ENCODE assay signal across 14 cellular contexts in genomic region chr17:80418589-80418988, GRCh38. TPM values are rescaled to one million over a fixed set of nuclear protein-coding genes. Genes with fewer than 3 reads are reported as not detected.
A peak's percentile ranks its signal among the peaks of the same experiment; 100 is the strongest.
DNase-seq lines count a peak whose midpoint lies in the region; ATAC-seq and TF ChIP-seq lines count a peak whose summit lies in the region.
"Had no signal": no experiment of that assay in that cellular context is flagged by ENCODE, and none has a peak within 500 bp of the region (broad histone marks: within the 10 kb centered on the region; RNA-seq: fewer than 3 reads in every experiment).

No MANE protein-coding gene starts in this region.

- H3K27me3 ChIP-seq in left ventricle myocardium inferior (ENCODE audit: low read depth) (no peaks in the 10 kb centered on the region), adipocyte (replicated peaks; ENCODE audit: control insufficient read depth, insufficient read depth, low read length) (no peaks in the 10 kb centered on the region)

- H3K36me3 Mint-ChIP-seq in nephron (ENCODE audit: low read depth) = peaks cover 21% of the 10 kb centered on the region

- H3K4me3 Mint-ChIP-seq in nephron = peak overlapping the region in 2 of 3 experiments; percentile 90 to 95
- H3K4me3 Mint-ChIP-seq: GM23338 had no signal

- intact Hi-C loops in left cardiac atrium (cut with DNase I) = no loop called here
- intact Hi-C loops in left ventricle myocardium inferior (cut with micrococcal nuclease) = no loop called here

- H3K4me1 ChIP-seq in left ventricle myocardium inferior (peaks cover 51% of the 10 kb centered on the region), adipocyte (ENCODE audit: control insufficient read depth, insufficient read depth, low read length) (peaks cover 15% of the 10 kb centered on the region)

- H3K4me1 Mint-ChIP-seq in nephron = peaks cover 31% of the 10 kb centered on the region

- H3K9me3 Mint-ChIP-seq in nephron = no peaks in the 10 kb centered on the region
- H3K9me3 Mint-ChIP-seq: GM23338 had no signal

- peaks cover 10% of the 10 kb centered on the region for H3K27me3 Mint-ChIP-seq in nephron (ENCODE audit: low read depth)

- peaks cover 18% of the 10 kb centered on the region for H3K36me3 ChIP-seq in left ventricle myocardium inferior
- peaks cover 9% of the 10 kb centered on the region for H3K36me3 ChIP-seq in adipocyte (ENCODE audit: control insufficient read depth, insufficient read depth, low read length, severe bottlenecking)

- DNase-seq in left cardiac atrium (peak; percentile 8), left ventricle myocardium inferior (no peak), adipocyte (ENCODE audit: low read depth) (peak; percentile 7), NCI-H1694 (lab: John Stamatoyannopoulos, UW) (no peak), NCI-H2227 treated with DMSO at 0.1 percent for 48 hours (lab: John Stamatoyannopoulos, UW) (no peak)
- DNase-seq: 8988T, AML-193, Calu3, DMS 273 treated with DMSO at 0.1 percent for 48 hours had no signal

- no peak overlapping the region for H3K9ac ChIP-seq in adipocyte (ENCODE audit: low read length)
- H3K9ac ChIP-seq: BLaER1 had no signal

- no peak for TF ChIP-seq CTCF in left ventricle myocardium inferior (IDR thresholded peaks at IDR 0.05; ENCODE audit: borderline replicate concordance)
- TF ChIP-seq CTCF in nephron (IDR thresholded peaks at IDR 0.05; ENCODE audit: unreplicated experiment in 3 of 3) = no peak

- no peak overlapping the region for H3K27ac ChIP-seq in left ventricle myocardium inferior (replicated peaks)
- H3K27ac ChIP-seq: BLaER1 had no signal

- H3K4me3 ChIP-seq in left ventricle myocardium inferior (no peak overlapping the region), adipocyte (ENCODE audit: low read length) (no peak overlapping the region)
- H3K4me3 ChIP-seq: BLaER1, GM12878, GM23338 had no signal

- no peak overlapping the region for H3K27ac Mint-ChIP-seq in nephron
- H3K27ac Mint-ChIP-seq: GM23338 had no signal

- no peak for ATAC-seq in left cardiac atrium
- ATAC-seq in HG03432 (IDR thresholded peaks at IDR 0.05; ENCODE audit: unreplicated experiment) = no peak
- ATAC-seq: GM12878, GM23338 had no signal

- H3K9me3 ChIP-seq in left ventricle myocardium inferior (replicated peaks) (no peaks in the 10 kb centered on the region), adipocyte (ENCODE audit: control insufficient read depth, low read length) (no peaks in the 10 kb centered on the region)
- H3K9me3 ChIP-seq: BLaER1 had no signal

RNA-seq across cellular contexts. Expression of gene ENDOV, which starts 3.6 kb away (rescaled TPM):
- total RNA-seq in left cardiac atrium (10 to 100 TPM; 10.3 to 11.7 TPM), left ventricle myocardium inferior (11.3 TPM)

RNA-seq across cellular contexts. Expression of gene NPTX1, which starts 57.8 kb away (rescaled TPM):
- total RNA-seq in left cardiac atrium (not detected), left ventricle myocardium inferior (not detected)
- total RNA-seq: GM12878 had no signal

Comparison
In these comparisons a context has a peak if more than half of its experiments do, and no peak if none do; other contexts are left out.
1. DNase-seq: peak in left cardiac atrium (single experiment) and adipocyte (single experiment); none in left ventricle myocardium inferior (single experiment), NCI-H1694 (single experiment) and NCI-H2227 treated with DMSO at 0.1 percent for 48 hours (single experiment).